In the genomic region with DNA sequence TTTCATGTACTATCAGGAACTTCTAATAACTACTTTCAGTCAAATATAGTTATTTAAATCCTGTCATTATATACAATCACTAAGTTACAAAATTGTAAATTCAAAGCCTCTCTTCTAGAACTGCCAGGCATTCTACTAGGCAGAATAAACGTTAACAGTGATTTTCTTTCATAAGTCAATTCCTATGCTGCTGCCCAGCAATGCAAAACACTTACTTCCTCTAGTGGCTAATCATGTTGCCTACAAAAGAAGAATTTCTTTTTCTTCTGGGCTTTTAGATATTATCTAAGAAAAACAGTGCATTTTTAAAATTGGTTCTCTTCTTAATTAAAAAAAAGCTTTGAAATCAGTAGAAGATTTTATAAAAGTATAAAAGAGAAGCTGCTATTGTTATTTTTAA, we compare ENCODE assay signal across 10 cellular contexts.
DNase-seq lines count a peak whose midpoint lies in the region; ATAC-seq, FAIRE-seq and TF ChIP-seq lines count a peak whose summit lies in the region.
"Had no signal": no experiment of that assay in that cellular context is flagged by ENCODE, and none has a peak within 500 bp of the region (broad histone marks: within the 10 kb centered on the region; RNA-seq: fewer than 3 reads in every experiment).

No MANE protein-coding gene starts in this region.

- H3K27me3 Mint-ChIP-seq in brain: peaks cover 6% of the 10 kb centered on the region
- H3K27me3 Mint-ChIP-seq in T-helper 17 cell: no peaks in the 10 kb centered on the region
- H3K27me3 Mint-ChIP-seq: natural killer cell treated with Interleukin-12 subunit alpha and Interleukin-12 subunit beta and Interleukin-15 and Interleukin-18, amount 100 ng/mL, for 72 hours had no signal

- H3K27me3 ChIP-seq in aorta (ENCODE audit: control insufficient read depth in 1 of 2, insufficient read depth in 2 of 2, low read length in 1 of 2): no peaks in the 10 kb centered on the region

- H3K36me3 ChIP-seq in aorta (ENCODE audit: control insufficient read depth in 1 of 2, insufficient read depth in 2 of 2, low read length in 1 of 2): no peaks in the 10 kb centered on the region

- H3K4me1 Mint-ChIP-seq in brain (peaks cover 5% of the 10 kb centered on the region), T-helper 17 cell (no peaks in the 10 kb centered on the region)

- no peak overlapping the region for H3K4me3 ChIP-seq in aorta (ENCODE audit: low read length in 2 of 2)

- no peaks in the 10 kb centered on the region for H3K9me3 ChIP-seq in T-helper 17 cell (ENCODE audit: control insufficient read depth, low read length, poor library complexity, severe bottlenecking)
- H3K9me3 ChIP-seq in aorta (ENCODE audit: control insufficient read depth, low read length): no peaks in the 10 kb centered on the region

- no peak overlapping the region for H3K27ac Mint-ChIP-seq in brain
- no peak overlapping the region for H3K27ac Mint-ChIP-seq in T-helper 17 cell
- H3K27ac Mint-ChIP-seq: natural killer cell treated with Interleukin-12 subunit alpha and Interleukin-12 subunit beta and Interleukin-15 and Interleukin-18, amount 100 ng/mL, for 72 hours had no signal

- WGBS in aorta, 2 donors: 0% methylated on average over 1 of the region's 1 CpG

- H3K4me1 ChIP-seq in aorta (ENCODE audit: control insufficient read depth in 1 of 2, insufficient read depth in 2 of 2, low read length in 2 of 2): no peaks in the 10 kb centered on the region

- H3K9me3 Mint-ChIP-seq in brain: no peaks in the 10 kb centered on the region

- FAIRE-seq in HTR-8/SVneo (lab: Jason Lieb, UNC): no peak

- intact Hi-C loops in left ventricle myocardium superior (cut with micrococcal nuclease): no loop called here
- intact Hi-C loops in aorta (cut with DNase I): loop anchor here in 1 of 2 donors (10.0 kb wide), 1 partner anchor 592 kb away; no protein-coding TSS in a partner anchor

- peak; percentile 42 to 57 for TF ChIP-seq CTCF in brain (conservative IDR thresholded peaks at IDR 0.05)

- H3K4me3 Mint-ChIP-seq in brain (no peak overlapping the region), T-helper 17 cell (no peak overlapping the region)
- H3K4me3 Mint-ChIP-seq: natural killer cell treated with Interleukin-12 subunit alpha and Interleukin-12 subunit beta and Interleukin-15 and Interleukin-18, amount 100 ng/mL, for 72 hours had no signal

- DNase-seq in HTR-8/SVneo (ENCODE audit: insufficient read length, low spot score): peak; percentile 18
- DNase-seq in left ventricle myocardium superior: no peak
- peak; percentile 15 for DNase-seq in smooth muscle cell of the brain vasculature (ENCODE audit: low read depth, low spot score)
- DNase-seq in T-helper 17 cell: no peak
- DNase-seq in NCI-H1436 treated with DMSO at 0.1 percent for 48 hours (lab: John Stamatoyannopoulos, UW): no peak
- no peak for DNase-seq in aorta
- no peak for DNase-seq in stimulated activated CD8-positive, alpha-beta memory T cell treated with anti-CD3 and anti-CD28 coated beads, Interleukin-4, amount 100 ng/mL, for 48 hours
- DNase-seq: NCI-H187 had no signal

- ATAC-seq in left ventricle myocardium superior (peak; percentile 53), T-helper 17 cell (no peak), aorta (ENCODE audit: low FRiP score) (no peak)
- ATAC-seq: natural killer cell treated with Interleukin-12 subunit alpha and Interleukin-12 subunit beta and Interleukin-15 and Interleukin-18, amount 100 ng/mL, for 72 hours had no signal

- H3K27ac ChIP-seq in aorta (ENCODE audit: low read depth in 1 of 2, low read length in 2 of 2): no peak overlapping the region

- H3K36me3 Mint-ChIP-seq in brain (no peaks in the 10 kb centered on the region), T-helper 17 cell (ENCODE audit: low read depth) (no peaks in the 10 kb centered on the region)
- H3K36me3 Mint-ChIP-seq: natural killer cell treated with Interleukin-12 subunit alpha and Interleukin-12 subunit beta and Interleukin-15 and Interleukin-18, amount 100 ng/mL, for 72 hours had no signal

Comparison
In these comparisons a context has a peak if more than half of its experiments do, and no peak if none do; other contexts are left out.
1. DNase-seq: peak in HTR-8/SVneo (single experiment) and smooth muscle cell of the brain vasculature (single experiment); none in left ventricle myocardium superior (single experiment), T-helper 17 cell (0 of 3), NCI-H1436 treated with DMSO at 0.1 percent for 48 hours (single experiment), aorta (0 of 2) and stimulated activated CD8-positive, alpha-beta memory T cell treated with anti-CD3 and anti-CD28 coated beads, Interleukin-4, amount 100 ng/mL, for 48 hours (single experiment).